Comparison of ENCODE assay signal across 1 cellular context in the genomic region with DNA sequence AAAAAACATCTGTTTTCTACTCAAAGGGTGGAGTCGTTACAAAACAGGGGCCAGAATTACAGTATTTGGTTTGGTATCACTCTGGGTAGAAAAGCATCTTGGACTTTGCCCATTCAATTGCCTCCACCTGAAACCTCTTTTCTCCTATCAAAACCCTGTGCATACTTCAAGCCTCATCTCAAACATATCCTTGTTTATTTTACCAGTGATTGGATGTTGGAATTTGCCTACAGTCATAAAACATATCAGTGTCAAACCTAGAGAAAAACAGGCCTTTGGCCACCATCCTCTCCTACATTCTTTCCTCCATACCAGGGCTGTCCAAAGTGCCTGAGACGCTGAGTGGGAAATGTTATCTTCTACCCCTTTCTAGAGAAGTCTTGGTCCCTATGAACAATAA.
TF ChIP-seq lines count a peak whose summit lies in the region.

No MANE protein-coding gene starts in this region.

TF ChIP-seq in GM12878, 131 proteins besides CTCF, POLR2A, EP300 and RAD21 (continued from another document):
- TF ChIP-seq, protein P1, sequence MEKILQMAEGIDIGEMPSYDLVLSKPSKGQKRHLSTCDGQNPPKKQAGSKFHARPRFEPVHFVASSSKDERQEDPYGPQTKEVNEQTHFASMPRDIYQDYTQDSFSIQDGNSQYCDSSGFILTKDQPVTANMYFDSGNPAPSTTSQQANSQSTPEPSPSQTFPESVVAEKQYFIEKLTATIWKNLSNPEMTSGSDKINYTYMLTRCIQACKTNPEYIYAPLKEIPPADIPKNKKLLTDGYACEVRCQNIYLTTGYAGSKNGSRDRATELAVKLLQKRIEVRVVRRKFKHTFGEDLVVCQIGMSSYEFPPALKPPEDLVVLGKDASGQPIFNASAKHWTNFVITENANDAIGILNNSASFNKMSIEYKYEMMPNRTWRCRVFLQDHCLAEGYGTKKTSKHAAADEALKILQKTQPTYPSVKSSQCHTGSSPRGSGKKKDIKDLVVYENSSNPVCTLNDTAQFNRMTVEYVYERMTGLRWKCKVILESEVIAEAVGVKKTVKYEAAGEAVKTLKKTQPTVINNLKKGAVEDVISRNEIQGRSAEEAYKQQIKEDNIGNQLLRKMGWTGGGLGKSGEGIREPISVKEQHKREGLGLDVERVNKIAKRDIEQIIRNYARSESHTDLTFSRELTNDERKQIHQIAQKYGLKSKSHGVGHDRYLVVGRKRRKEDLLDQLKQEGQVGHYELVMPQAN (conservative IDR thresholded peaks at IDR 0.05), result no peak
- TF ChIP-seq, protein P2, sequence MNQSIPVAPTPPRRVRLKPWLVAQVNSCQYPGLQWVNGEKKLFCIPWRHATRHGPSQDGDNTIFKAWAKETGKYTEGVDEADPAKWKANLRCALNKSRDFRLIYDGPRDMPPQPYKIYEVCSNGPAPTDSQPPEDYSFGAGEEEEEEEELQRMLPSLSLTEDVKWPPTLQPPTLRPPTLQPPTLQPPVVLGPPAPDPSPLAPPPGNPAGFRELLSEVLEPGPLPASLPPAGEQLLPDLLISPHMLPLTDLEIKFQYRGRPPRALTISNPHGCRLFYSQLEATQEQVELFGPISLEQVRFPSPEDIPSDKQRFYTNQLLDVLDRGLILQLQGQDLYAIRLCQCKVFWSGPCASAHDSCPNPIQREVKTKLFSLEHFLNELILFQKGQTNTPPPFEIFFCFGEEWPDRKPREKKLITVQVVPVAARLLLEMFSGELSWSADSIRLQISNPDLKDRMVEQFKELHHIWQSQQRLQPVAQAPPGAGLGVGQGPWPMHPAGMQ (IDR thresholded peaks at IDR 0.05; ENCODE audit: borderline replicate concordance), result no peak
- no peak for TF ChIP-seq JUND (IDR thresholded peaks at IDR 0.05; ENCODE audit: low read depth, low read length)
- no peak for TF ChIP-seq ESRRA (IDR thresholded peaks at IDR 0.05; ENCODE audit: low read length)
- TF ChIP-seq ETV6 (conservative IDR thresholded peaks at IDR 0.05 in 1 of 2, IDR thresholded peaks at IDR 0.05 in 1 of 2; ENCODE audit: borderline replicate concordance in 1 of 2, low read depth in 1 of 2), result no peak
- TF ChIP-seq, protein P3, sequence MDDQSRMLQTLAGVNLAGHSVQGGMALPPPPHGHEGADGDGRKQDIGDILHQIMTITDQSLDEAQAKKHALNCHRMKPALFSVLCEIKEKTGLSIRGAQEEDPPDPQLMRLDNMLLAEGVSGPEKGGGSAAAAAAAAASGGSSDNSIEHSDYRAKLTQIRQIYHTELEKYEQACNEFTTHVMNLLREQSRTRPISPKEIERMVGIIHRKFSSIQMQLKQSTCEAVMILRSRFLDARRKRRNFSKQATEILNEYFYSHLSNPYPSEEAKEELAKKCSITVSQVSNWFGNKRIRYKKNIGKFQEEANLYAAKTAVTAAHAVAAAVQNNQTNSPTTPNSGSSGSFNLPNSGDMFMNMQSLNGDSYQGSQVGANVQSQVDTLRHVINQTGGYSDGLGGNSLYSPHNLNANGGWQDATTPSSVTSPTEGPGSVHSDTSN (IDR thresholded peaks at IDR 0.05; ENCODE audit: insufficient replicate concordance, low read depth, low read length), result no peak
- TF ChIP-seq, protein P4, sequence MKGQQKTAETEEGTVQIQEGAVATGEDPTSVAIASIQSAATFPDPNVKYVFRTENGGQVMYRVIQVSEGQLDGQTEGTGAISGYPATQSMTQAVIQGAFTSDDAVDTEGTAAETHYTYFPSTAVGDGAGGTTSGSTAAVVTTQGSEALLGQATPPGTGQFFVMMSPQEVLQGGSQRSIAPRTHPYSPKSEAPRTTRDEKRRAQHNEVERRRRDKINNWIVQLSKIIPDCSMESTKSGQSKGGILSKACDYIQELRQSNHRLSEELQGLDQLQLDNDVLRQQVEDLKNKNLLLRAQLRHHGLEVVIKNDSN (IDR thresholded peaks at IDR 0.05; ENCODE audit: borderline replicate concordance, extremely low read length, insufficient read depth, low read depth, low read length), result no peak
- TF ChIP-seq, protein P5, sequence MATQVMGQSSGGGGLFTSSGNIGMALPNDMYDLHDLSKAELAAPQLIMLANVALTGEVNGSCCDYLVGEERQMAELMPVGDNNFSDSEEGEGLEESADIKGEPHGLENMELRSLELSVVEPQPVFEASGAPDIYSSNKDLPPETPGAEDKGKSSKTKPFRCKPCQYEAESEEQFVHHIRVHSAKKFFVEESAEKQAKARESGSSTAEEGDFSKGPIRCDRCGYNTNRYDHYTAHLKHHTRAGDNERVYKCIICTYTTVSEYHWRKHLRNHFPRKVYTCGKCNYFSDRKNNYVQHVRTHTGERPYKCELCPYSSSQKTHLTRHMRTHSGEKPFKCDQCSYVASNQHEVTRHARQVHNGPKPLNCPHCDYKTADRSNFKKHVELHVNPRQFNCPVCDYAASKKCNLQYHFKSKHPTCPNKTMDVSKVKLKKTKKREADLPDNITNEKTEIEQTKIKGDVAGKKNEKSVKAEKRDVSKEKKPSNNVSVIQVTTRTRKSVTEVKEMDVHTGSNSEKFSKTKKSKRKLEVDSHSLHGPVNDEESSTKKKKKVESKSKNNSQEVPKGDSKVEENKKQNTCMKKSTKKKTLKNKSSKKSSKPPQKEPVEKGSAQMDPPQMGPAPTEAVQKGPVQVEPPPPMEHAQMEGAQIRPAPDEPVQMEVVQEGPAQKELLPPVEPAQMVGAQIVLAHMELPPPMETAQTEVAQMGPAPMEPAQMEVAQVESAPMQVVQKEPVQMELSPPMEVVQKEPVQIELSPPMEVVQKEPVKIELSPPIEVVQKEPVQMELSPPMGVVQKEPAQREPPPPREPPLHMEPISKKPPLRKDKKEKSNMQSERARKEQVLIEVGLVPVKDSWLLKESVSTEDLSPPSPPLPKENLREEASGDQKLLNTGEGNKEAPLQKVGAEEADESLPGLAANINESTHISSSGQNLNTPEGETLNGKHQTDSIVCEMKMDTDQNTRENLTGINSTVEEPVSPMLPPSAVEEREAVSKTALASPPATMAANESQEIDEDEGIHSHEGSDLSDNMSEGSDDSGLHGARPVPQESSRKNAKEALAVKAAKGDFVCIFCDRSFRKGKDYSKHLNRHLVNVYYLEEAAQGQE (IDR thresholded peaks at IDR 0.05; ENCODE audit: low read depth, low read length), result no peak
- TF ChIP-seq NR2C1 (IDR thresholded peaks at IDR 0.05), result no peak
- no peak for TF ChIP-seq BHLHE40 (IDR thresholded peaks at IDR 0.05; ENCODE audit: borderline replicate concordance in 1 of 2, low read depth in 2 of 2, low read length in 1 of 2)
- TF ChIP-seq RB1 (IDR thresholded peaks at IDR 0.05; ENCODE audit: borderline replicate concordance), result no peak
- TF ChIP-seq, protein P6, sequence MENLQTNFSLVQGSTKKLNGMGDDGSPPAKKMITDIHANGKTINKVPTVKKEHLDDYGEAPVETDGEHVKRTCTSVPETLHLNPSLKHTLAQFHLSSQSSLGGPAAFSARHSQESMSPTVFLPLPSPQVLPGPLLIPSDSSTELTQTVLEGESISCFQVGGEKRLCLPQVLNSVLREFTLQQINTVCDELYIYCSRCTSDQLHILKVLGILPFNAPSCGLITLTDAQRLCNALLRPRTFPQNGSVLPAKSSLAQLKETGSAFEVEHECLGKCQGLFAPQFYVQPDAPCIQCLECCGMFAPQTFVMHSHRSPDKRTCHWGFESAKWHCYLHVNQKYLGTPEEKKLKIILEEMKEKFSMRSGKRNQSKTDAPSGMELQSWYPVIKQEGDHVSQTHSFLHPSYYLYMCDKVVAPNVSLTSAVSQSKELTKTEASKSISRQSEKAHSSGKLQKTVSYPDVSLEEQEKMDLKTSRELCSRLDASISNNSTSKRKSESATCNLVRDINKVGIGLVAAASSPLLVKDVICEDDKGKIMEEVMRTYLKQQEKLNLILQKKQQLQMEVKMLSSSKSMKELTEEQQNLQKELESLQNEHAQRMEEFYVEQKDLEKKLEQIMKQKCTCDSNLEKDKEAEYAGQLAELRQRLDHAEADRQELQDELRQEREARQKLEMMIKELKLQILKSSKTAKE (IDR thresholded peaks at IDR 0.05; ENCODE audit: low read depth, poor library complexity, severe bottlenecking), result no peak
